Comparison of ENCODE assay signal across 8 cellular contexts in the genomic region with DNA sequence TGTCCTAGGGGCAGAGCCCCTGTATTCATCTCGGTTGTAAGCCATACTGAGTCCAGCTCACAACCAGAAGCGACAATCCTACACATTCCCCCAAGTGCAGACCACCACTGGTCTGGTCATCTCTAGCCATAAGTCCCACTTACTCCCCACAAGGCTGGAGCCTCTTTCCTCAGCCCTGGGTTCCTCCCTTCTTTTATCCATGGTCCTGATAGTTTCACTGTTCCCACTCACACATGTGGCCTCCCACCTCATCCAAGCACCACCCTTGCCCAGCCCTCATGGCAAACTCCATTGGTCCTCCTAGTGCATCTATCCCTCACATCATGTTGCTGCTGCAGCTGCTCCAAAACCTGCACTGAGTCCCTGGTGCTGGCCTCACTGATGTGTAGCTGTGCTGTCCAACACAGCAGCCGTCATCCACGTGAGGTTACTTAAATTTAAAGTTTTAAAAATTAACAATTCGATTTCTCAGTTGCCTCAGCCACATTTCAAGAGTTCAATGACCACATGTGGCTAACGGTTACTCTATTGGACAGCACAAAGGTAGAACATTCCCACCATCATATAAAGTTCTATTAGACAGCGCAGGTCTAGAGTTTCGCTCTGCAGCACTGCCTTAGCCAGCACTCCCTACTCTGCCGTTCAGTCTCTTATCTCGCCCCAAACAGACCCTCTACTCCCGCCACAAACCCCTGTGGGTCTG. TPM values are rescaled to one million over a fixed set of nuclear protein-coding genes. Genes with fewer than 3 reads are reported as not detected.
DNase-seq lines count a peak whose midpoint lies in the region; ATAC-seq and TF ChIP-seq lines count a peak whose summit lies in the region.
"Not testable (repeated sequence)": the region's sequence is repeated elsewhere in the genome, so short reads cannot be mapped to it uniquely, and the experiment has no call there.

No MANE protein-coding gene starts in this region.

- peak; percentile 4 for ATAC-seq in GM19452 (IDR thresholded peaks at IDR 0.05; ENCODE audit: unreplicated experiment)
- peak; percentile 10 for ATAC-seq in HG03342 (IDR thresholded peaks at IDR 0.05; ENCODE audit: unreplicated experiment)
- ATAC-seq in esophagus mucosa = peak; percentile 0

- not testable (repeated sequence) for H3K27me3 ChIP-seq in BE2C

- 24 to 25% methylated on average over 11 of the region's 11 CpGs for WGBS in lower leg skin, 2 donors

- not testable (repeated sequence) for H3K36me3 ChIP-seq in BE2C

- H3K4me3 ChIP-seq in BE2C (ENCODE audit: low read depth, low read length) = peak overlapping the region; percentile 84
- peak overlapping the region; percentile 90 for H3K4me3 ChIP-seq in lower leg skin (ENCODE audit: low read depth, poor library complexity, severe bottlenecking)
- peak overlapping the region; percentile 53 to 79 (median 69) for H3K4me3 ChIP-seq in skin epidermis

- peak overlapping the region in 20 of 21 experiments; percentile 66 to 94 (median 89) for H3K27ac ChIP-seq in skin epidermis

- not testable (repeated sequence) for TF ChIP-seq CTCF in BE2C (IDR thresholded peaks at IDR 0.05; ENCODE audit: low read depth, low read length); lower leg skin (IDR thresholded peaks at IDR 0.05)

- H3K9me3 ChIP-seq in BE2C = not testable (repeated sequence)

- not testable (repeated sequence) for TF ChIP-seq POLR2A in lower leg skin (IDR thresholded peaks at IDR 0.05)

- H3K4me1 ChIP-seq in BE2C = not testable (repeated sequence)

- intact Hi-C loops in lower leg skin (cut with DNase I; ENCODE audit: low total_unique reads) = not testable (repeated sequence)

- DNase-seq in BE2C = peak; percentile 3
- DNase-seq in OCI-M2 (lab: John Stamatoyannopoulos, UW; ENCODE audit: unreplicated experiment) = peak; percentile 62
- DNase-seq in activated effector memory CD4-positive, alpha-beta T cell treated with Interleukin-2 at 50 U/mL for 16 hours = peak; percentile 0
- DNase-seq in lower leg skin (ENCODE audit: low spot score in 2 of 2) = peak; percentile 35 to 90

RNA-seq across cellular contexts. Expression of a gene that starts 23.1 kb away (rescaled TPM):
- 5.0 TPM for polyA plus RNA-seq in BE2C (2012; ENCODE audit: insufficient read depth, insufficient read length, low read depth)
- total RNA-seq in esophagus mucosa (6,387 TPM), lower leg skin (under 1 TPM in 3 of 4 donors, not detected in 1; under 0.01 TPM)

RNA-seq across cellular contexts. Expression of a gene that starts 30.3 kb away (rescaled TPM):
- polyA plus RNA-seq in BE2C (2012; ENCODE audit: insufficient read depth, insufficient read length, low read depth) = 9.2 TPM
- 24.7 TPM for total RNA-seq in esophagus mucosa
- total RNA-seq in lower leg skin = 10 to 100 TPM in 3 of 4 donors, 1 to 10 TPM in 1; 8.2 to 19.8 (median 14.7) TPM

Comparison
In these comparisons a context has a peak if more than half of its experiments do, and no peak if none do; other contexts are left out.
1. Peak in every context shown above with its lines: DNase-seq, ATAC-seq, H3K4me3 ChIP-seq and H3K27ac ChIP-seq.
2. DNase-seq: peak in every context shown above with its lines; median percentile 62 in lower leg skin; 62 in OCI-M2; 3 in BE2C; 0 in activated effector memory CD4-positive, alpha-beta T cell treated with Interleukin-2 at 50 U/mL for 16 hours.
3. RNA of a gene that starts 23.1 kb away (total RNA-seq): 6,387 TPM in esophagus mucosa (single experiment); under 0.01 TPM in lower leg skin; every median in the first group is over 1,000 times any median in the second.